ENCODE assay signal across 12 cellular contexts in the genomic region with DNA sequence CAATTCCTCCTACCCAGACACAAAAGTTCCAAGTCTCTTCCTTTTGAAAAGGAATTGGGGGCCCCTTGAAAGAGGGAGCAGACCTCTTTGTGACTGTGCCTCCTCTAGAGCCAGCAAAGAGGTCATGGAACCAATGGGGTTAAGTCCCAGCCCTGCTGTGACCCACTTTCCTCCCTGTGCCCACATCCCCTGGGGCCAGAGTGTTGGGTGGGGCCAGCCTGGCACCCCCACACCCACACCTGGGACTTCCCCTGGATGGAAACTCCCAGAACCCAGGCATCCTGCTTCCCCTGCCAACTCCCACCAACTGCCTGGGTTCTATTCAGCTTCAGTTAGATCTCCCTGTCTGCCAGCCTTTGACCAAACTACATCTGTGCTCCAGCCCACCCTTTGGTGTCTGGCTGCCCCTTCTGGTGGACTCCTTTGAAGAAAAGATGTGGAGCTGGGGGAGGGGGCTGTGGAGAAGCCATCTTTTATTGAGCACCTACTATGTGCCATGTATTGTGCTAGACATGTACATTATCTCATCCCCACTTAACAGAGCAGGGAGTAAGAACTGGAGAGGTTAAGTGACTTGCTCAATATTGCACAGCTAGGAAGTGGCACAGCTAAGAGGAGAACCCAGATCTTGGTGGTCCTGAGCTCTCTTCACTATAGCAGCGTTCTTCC. TPM values are rescaled to one million over a fixed set of nuclear protein-coding genes. Genes with fewer than 3 reads are reported as not detected.
DNase-seq lines count a peak whose midpoint lies in the region; ATAC-seq lines count a peak whose summit lies in the region.
"Had no signal": no experiment of that assay in that cellular context is flagged by ENCODE, and none has a peak within 500 bp of the region (broad histone marks: within the 10 kb centered on the region; RNA-seq: fewer than 3 reads in every experiment).

No MANE protein-coding gene starts in this region.

- peaks cover 41% of the 10 kb centered on the region for H3K4me1 Mint-ChIP-seq in activated CD4-positive, alpha-beta T cell treated with anti-CD3 and anti-CD28 coated beads, Interleukin-2, amount 10 ng/mL, durations not matched to agents 24 days and 14 days
- H3K4me1 Mint-ChIP-seq in activated naive CD8-positive, alpha-beta T cell treated with anti-CD3 and anti-CD28 coated beads, Interleukin-2, amount 10 ng/mL, durations not matched to agents 7 days and 5 days, result peaks cover 32% of the 10 kb centered on the region

- peak; percentile 30 for DNase-seq in activated CD4-positive, CD25-positive, alpha-beta regulatory T cell treated with anti-CD3 and anti-CD28 coated beads, Interleukin-2, amount 50 U/mL, for 16 hours (ENCODE audit: low read depth, low spot score)
- DNase-seq in activated CD4-positive, CD25-positive, alpha-beta regulatory T cell (lab: John Stamatoyannopoulos, UW), result no peak
- DNase-seq in activated CD4-positive, alpha-beta T cell treated with anti-CD3 and anti-CD28 coated beads, Interleukin-2, amount 10 ng/mL, durations not matched to agents 24 days and 14 days, result peak; percentile 76
- DNase-seq in activated naive CD8-positive, alpha-beta T cell treated with anti-CD3 and anti-CD28 coated beads, Interleukin-2, amount 10 ng/mL, durations not matched to agents 7 days and 5 days, result no peak
- DNase-seq in stimulated activated CD8-positive, alpha-beta memory T cell treated with anti-CD3 and anti-CD28 coated beads, Interleukin-12 subunit alpha, Interleukin-12 subunit beta, amount 100 ng/mL, for 1 hour (ENCODE audit: low read depth), result peak; percentile 25
- DNase-seq in NCI-H1436 (lab: John Stamatoyannopoulos, UW) (no peak), NCI-H128 (lab: John Stamatoyannopoulos, UW; ENCODE audit: unreplicated experiment) (no peak), KBM-7 (no peak)
- DNase-seq: heart right ventricle, left ventricle myocardium superior, MM.1S, Peyer's patch had no signal

- H3K36me3 Mint-ChIP-seq in activated CD4-positive, alpha-beta T cell treated with anti-CD3 and anti-CD28 coated beads, Interleukin-2, amount 10 ng/mL, durations not matched to agents 24 days and 14 days (ENCODE audit: low read depth), result no peaks in the 10 kb centered on the region
- no peaks in the 10 kb centered on the region for H3K36me3 Mint-ChIP-seq in activated naive CD8-positive, alpha-beta T cell treated with anti-CD3 and anti-CD28 coated beads, Interleukin-2, amount 10 ng/mL, durations not matched to agents 7 days and 5 days

- no peaks in the 10 kb centered on the region for H3K9me3 Mint-ChIP-seq in activated CD4-positive, alpha-beta T cell treated with anti-CD3 and anti-CD28 coated beads, Interleukin-2, amount 10 ng/mL, durations not matched to agents 24 days and 14 days
- H3K9me3 Mint-ChIP-seq in activated naive CD8-positive, alpha-beta T cell treated with anti-CD3 and anti-CD28 coated beads, Interleukin-2, amount 10 ng/mL, durations not matched to agents 7 days and 5 days, result no peaks in the 10 kb centered on the region

- no peaks in the 10 kb centered on the region for H3K27me3 Mint-ChIP-seq in activated CD4-positive, alpha-beta T cell treated with anti-CD3 and anti-CD28 coated beads, Interleukin-2, amount 10 ng/mL, durations not matched to agents 24 days and 14 days
- H3K27me3 Mint-ChIP-seq in activated naive CD8-positive, alpha-beta T cell treated with anti-CD3 and anti-CD28 coated beads, Interleukin-2, amount 10 ng/mL, durations not matched to agents 7 days and 5 days, result peaks cover 6% of the 10 kb centered on the region

- peak overlapping the region; percentile 74 for H3K27ac Mint-ChIP-seq in activated CD4-positive, alpha-beta T cell treated with anti-CD3 and anti-CD28 coated beads, Interleukin-2, amount 10 ng/mL, durations not matched to agents 24 days and 14 days
- no peak overlapping the region for H3K27ac Mint-ChIP-seq in activated naive CD8-positive, alpha-beta T cell treated with anti-CD3 and anti-CD28 coated beads, Interleukin-2, amount 10 ng/mL, durations not matched to agents 7 days and 5 days

- intact Hi-C loops in activated CD4-positive, alpha-beta T cell treated with anti-CD3 and anti-CD28 coated beads, Interleukin-2, amount 10 ng/mL, durations not matched to agents 24 days and 14 days (cut with micrococcal nuclease), result loop anchor here (1.0 kb wide), 2 partner anchors 15 to 17 kb away; no protein-coding TSS in a partner anchor

- in situ Hi-C loops in KBM-7 (cut with MboI; ENCODE audit: low pct_unique_long_range_greater_than_20kb, low sequenced_read_pairs), result no loop called here

- POLR2A ChIA-PET in activated naive CD8-positive, alpha-beta T cell treated with anti-CD3 and anti-CD28 coated beads, Interleukin-2, amount 10 ng/mL, durations not matched to agents 7 days and 5 days (lab: Charles Lee), result interaction anchor here (0.6 to 1.7 kb wide), 3 partner anchors 13 to 252 kb away, joined by 3 to 6 read pairs (median 6); no protein-coding TSS in a partner anchor

- peak overlapping the region; percentile 70 for H3K4me3 Mint-ChIP-seq in activated CD4-positive, alpha-beta T cell treated with anti-CD3 and anti-CD28 coated beads, Interleukin-2, amount 10 ng/mL, durations not matched to agents 24 days and 14 days
- peak overlapping the region; percentile 29 for H3K4me3 Mint-ChIP-seq in activated naive CD8-positive, alpha-beta T cell treated with anti-CD3 and anti-CD28 coated beads, Interleukin-2, amount 10 ng/mL, durations not matched to agents 7 days and 5 days

- ATAC-seq in activated naive CD8-positive, alpha-beta T cell treated with anti-CD3 and anti-CD28 coated beads, Interleukin-2, amount 10 ng/mL, durations not matched to agents 7 days and 5 days (ENCODE audit: low read depth), result no peak
- ATAC-seq: heart right ventricle, left ventricle myocardium superior had no signal

RNA-seq across cellular contexts. Expression of a gene that starts 4.6 kb away (rescaled TPM):
- total RNA-seq in activated CD4-positive, alpha-beta T cell treated with anti-CD3 and anti-CD28 coated beads, Interleukin-2, amount 10 ng/mL, durations not matched to agents 24 days and 14 days, result 57.2 and 58.5 TPM in 2 replicates
- 10 to 100 TPM; 38.1 to 40.3 TPM for total RNA-seq in activated naive CD8-positive, alpha-beta T cell treated with anti-CD3 and anti-CD28 coated beads, Interleukin-2, amount 10 ng/mL, durations not matched to agents 7 days and 5 days

RNA-seq across cellular contexts. Expression of a gene that starts 29.5 kb away (rescaled TPM):
- total RNA-seq in activated CD4-positive, alpha-beta T cell treated with anti-CD3 and anti-CD28 coated beads, Interleukin-2, amount 10 ng/mL, durations not matched to agents 24 days and 14 days, result 226 and 239 TPM in 2 replicates
- total RNA-seq in activated naive CD8-positive, alpha-beta T cell treated with anti-CD3 and anti-CD28 coated beads, Interleukin-2, amount 10 ng/mL, durations not matched to agents 7 days and 5 days, result 100 to 1,000 TPM; 415 to 420 TPM

RNA-seq across cellular contexts. Expression of a gene that starts 31.5 kb away (rescaled TPM):
- total RNA-seq in activated CD4-positive, alpha-beta T cell treated with anti-CD3 and anti-CD28 coated beads, Interleukin-2, amount 10 ng/mL, durations not matched to agents 24 days and 14 days, result 71.8 and 76.7 TPM in 2 replicates
- total RNA-seq in activated naive CD8-positive, alpha-beta T cell treated with anti-CD3 and anti-CD28 coated beads, Interleukin-2, amount 10 ng/mL, durations not matched to agents 7 days and 5 days, result 10 to 100 TPM; 90.5 to 91.0 TPM

RNA-seq across cellular contexts. Expression of a gene that starts 55.9 kb away (rescaled TPM):
- 21.6 and 25.6 TPM in 2 replicates for total RNA-seq in activated CD4-positive, alpha-beta T cell treated with anti-CD3 and anti-CD28 coated beads, Interleukin-2, amount 10 ng/mL, durations not matched to agents 24 days and 14 days
- 10 to 100 TPM; 28.1 to 38.3 TPM for total RNA-seq in activated naive CD8-positive, alpha-beta T cell treated with anti-CD3 and anti-CD28 coated beads, Interleukin-2, amount 10 ng/mL, durations not matched to agents 7 days and 5 days

RNA-seq across cellular contexts. Expression of a gene that starts 56.1 kb away (rescaled TPM):
- 44.0 and 50.5 TPM in 2 replicates for total RNA-seq in activated CD4-positive, alpha-beta T cell treated with anti-CD3 and anti-CD28 coated beads, Interleukin-2, amount 10 ng/mL, durations not matched to agents 24 days and 14 days
- total RNA-seq in activated naive CD8-positive, alpha-beta T cell treated with anti-CD3 and anti-CD28 coated beads, Interleukin-2, amount 10 ng/mL, durations not matched to agents 7 days and 5 days, result 10 to 100 TPM; 53.6 to 60.2 TPM

Comparison
In these comparisons a context has a peak if more than half of its experiments do, and no peak if none do; other contexts are left out.
1. DNase-seq: peak in activated CD4-positive, CD25-positive, alpha-beta regulatory T cell treated with anti-CD3 and anti-CD28 coated beads, Interleukin-2, amount 50 U/mL, for 16 hours (single experiment), activated CD4-positive, alpha-beta T cell treated with anti-CD3 and anti-CD28 coated beads, Interleukin-2, amount 10 ng/mL, durations not matched to agents 24 days and 14 days (single experiment) and stimulated activated CD8-positive, alpha-beta memory T cell treated with anti-CD3 and anti-CD28 coated beads, Interleukin-12 subunit alpha, Interleukin-12 subunit beta, amount 100 ng/mL, for 1 hour (single experiment); none in activated CD4-positive, CD25-positive, alpha-beta regulatory T cell (0 of 4), activated naive CD8-positive, alpha-beta T cell treated with anti-CD3 and anti-CD28 coated beads, Interleukin-2, amount 10 ng/mL, durations not matched to agents 7 days and 5 days (single experiment), NCI-H1436 (single experiment), NCI-H128 (single experiment) and KBM-7 (single experiment).